In the genomic region with DNA sequence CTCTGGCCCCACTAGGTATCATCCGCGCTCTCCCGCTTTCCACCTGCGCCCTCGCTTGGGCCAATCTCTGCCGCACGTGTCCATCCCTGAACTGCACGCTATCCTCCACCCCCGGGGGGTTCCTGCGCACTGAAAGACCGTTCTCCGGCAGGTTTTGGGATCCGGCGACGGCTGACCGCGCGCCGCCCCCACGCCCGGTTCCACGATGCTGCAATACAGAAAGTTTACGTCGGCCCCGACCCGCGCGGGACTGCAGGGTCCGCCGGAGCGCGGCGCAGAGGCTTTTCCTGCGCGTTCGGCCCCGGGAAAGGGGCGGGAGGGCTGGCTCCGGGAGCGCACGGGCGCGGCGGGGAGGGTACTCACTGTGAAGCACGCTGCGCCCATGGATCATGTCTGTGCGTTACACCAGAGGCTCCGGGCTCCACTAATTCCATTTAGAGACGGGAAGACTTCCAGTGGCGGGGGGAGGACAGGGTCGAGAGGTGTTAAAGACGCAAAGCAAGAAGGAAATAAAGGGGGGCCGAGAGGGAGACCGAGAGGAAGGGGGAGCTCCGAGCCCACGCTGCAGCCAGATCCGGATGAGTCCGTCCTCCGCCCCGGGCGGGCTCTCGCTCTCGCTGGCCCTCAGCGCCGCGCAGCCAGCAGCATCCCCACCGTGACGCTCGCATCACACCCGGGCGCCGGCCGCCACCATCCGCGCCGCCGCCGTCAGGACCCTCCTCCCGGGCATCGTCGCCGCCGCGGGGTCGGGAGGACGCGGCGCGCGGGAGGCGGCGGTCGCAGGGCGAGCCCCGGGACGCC, we compare ENCODE assay signal across 10 cellular contexts. TPM values are rescaled to one million over a fixed set of nuclear protein-coding genes. Genes with fewer than 3 reads are reported as not detected.
A peak's percentile ranks its signal among the peaks of the same experiment; 100 is the strongest.
DNase-seq lines count a peak whose midpoint lies in the region; ATAC-seq and TF ChIP-seq lines count a peak whose summit lies in the region.
"Had no signal": no experiment of that assay in that cellular context is flagged by ENCODE, and none has a peak within 500 bp of the region (broad histone marks: within the 10 kb centered on the region; RNA-seq: fewer than 3 reads in every experiment).

No MANE protein-coding gene starts in this region.

- peaks cover 8 to 22% of the 10 kb centered on the region in 2 donors for H3K27me3 Mint-ChIP-seq in effector memory CD8-positive, alpha-beta T cell

- no peaks in the 10 kb centered on the region for H4K20me1 ChIP-seq in smooth muscle cell (ENCODE audit: low read depth)

- no peak overlapping the region for H3K9ac ChIP-seq in smooth muscle cell (ENCODE audit: low read depth)

- peaks cover 0 to 46% (median 19%) of the 10 kb centered on the region in 45 donors for H3K27me3 ChIP-seq in dorsolateral prefrontal cortex
- peaks cover 74% of the 10 kb centered on the region for H3K27me3 ChIP-seq in smooth muscle cell (ENCODE audit: low read depth)

- H2AFZ ChIP-seq in smooth muscle cell (ENCODE audit: low read depth) = peak overlapping the region; percentile 65

- H3K9me3 Mint-ChIP-seq in effector memory CD8-positive, alpha-beta T cell = peaks cover 9 to 10% of the 10 kb centered on the region in 2 donors

- no peaks in the 10 kb centered on the region for H3K9me3 ChIP-seq in smooth muscle cell (replicated peaks; ENCODE audit: low read depth)

- no peaks in the 10 kb centered on the region for H3K79me2 ChIP-seq in smooth muscle cell (ENCODE audit: low read depth)

- no peak overlapping the region for H3K27ac Mint-ChIP-seq in effector memory CD8-positive, alpha-beta T cell

- no peaks in the 10 kb centered on the region for H3K36me3 ChIP-seq in smooth muscle cell (ENCODE audit: low read depth)

- H3K4me3 Mint-ChIP-seq in effector memory CD8-positive, alpha-beta T cell = no peak overlapping the region

- peaks cover 5% of the 10 kb centered on the region for H3K36me3 Mint-ChIP-seq in effector memory CD8-positive, alpha-beta T cell (ENCODE audit: insufficient read depth)

- no peaks in the 10 kb centered on the region for H3F3A ChIP-seq in smooth muscle cell (ENCODE audit: low read depth)

- peak; percentile 44 for DNase-seq in NCI-H1105 (lab: John Stamatoyannopoulos, UW)
- peak in 3 of 10 donors; percentile 26 to 57 (median 46) for DNase-seq in dorsolateral prefrontal cortex
- no peak for DNase-seq in smooth muscle cell (lab: John Stamatoyannopoulos, UW; ENCODE audit: unreplicated experiment)
- no peak for DNase-seq in stimulated activated CD4-positive, alpha-beta T cell treated with anti-CD3 and anti-CD28 coated beads, Interleukin-2, amount 100 ng/mL, for 48 hours
- DNase-seq in activated CD4-positive, alpha-beta T cell treated with anti-CD3 and anti-CD28 coated beads, Interleukin-2, amount 50 U/mL, for 4 hours = no peak
- no peak for DNase-seq in effector memory CD8-positive, alpha-beta T cell

- H3K4me1 ChIP-seq in smooth muscle cell (ENCODE audit: low read depth) = peaks cover 12% of the 10 kb centered on the region

- H3K4me3 ChIP-seq in dorsolateral prefrontal cortex (peak overlapping the region; percentile 16 to 78 (median 62)), smooth muscle cell (peak overlapping the region; percentile 52)

- peaks cover 0 to 2% of the 10 kb centered on the region in 2 donors for H3K4me1 Mint-ChIP-seq in effector memory CD8-positive, alpha-beta T cell (ENCODE audit: low read depth in 2 of 2)

- TF ChIP-seq CTCF in dorsolateral prefrontal cortex (IDR thresholded peaks at IDR 0.05 in 54 of 56, conservative IDR thresholded peaks at IDR 0.05 in 2 of 56; ENCODE audit: low read depth in 1 of 56, partially characterized antibody in 56 of 56) (no peak), smooth muscle cell (IDR thresholded peaks at IDR 0.05; ENCODE audit: borderline replicate concordance, insufficient read depth, poor library complexity, severe bottlenecking) (no peak)

- WGBS in smooth muscle cell (ENCODE audit: low lambda C conversion rate) = 2% methylated on average over 88 of the region's 96 CpGs

- ATAC-seq in GM18505 (IDR thresholded peaks at IDR 0.05; ENCODE audit: unreplicated experiment) = peak; percentile 22
- no peak for ATAC-seq in effector memory CD8-positive, alpha-beta T cell (replicated peaks)
- ATAC-seq in GM19455 (IDR thresholded peaks at IDR 0.05; ENCODE audit: unreplicated experiment) = no peak

- peak overlapping the region; percentile 95 for H3K4me2 ChIP-seq in smooth muscle cell

- intact Hi-C loops in dorsolateral prefrontal cortex (cut with DNase I) = loop anchor here in 1 of 2 donors (10.0 kb wide), 1 partner anchor 978 kb away; no protein-coding TSS in a partner anchor

- no peak for TF ChIP-seq POLR2A in GM18505 (IDR thresholded peaks at IDR 0.05; ENCODE audit: borderline replicate concordance, extremely low read depth, insufficient read depth, insufficient read length)

- H3K27ac ChIP-seq in dorsolateral prefrontal cortex (peak overlapping the region in 57 of 59 donors; percentile 1 to 91 (median 78)), smooth muscle cell (ENCODE audit: low read depth) (no peak overlapping the region)
- H3K27ac ChIP-seq: HL-60 had no signal

RNA-seq across cellular contexts. Expression of a gene that starts 0.7 kb away (rescaled TPM):
- total RNA-seq in dorsolateral prefrontal cortex = 100 to 1,000 TPM in 50 of 120 experiments, 10 to 100 TPM in 70; 36.7 to 155 (median 95.3) TPM
- total RNA-seq in smooth muscle cell = 0.04 and 0.27 TPM in 2 replicates
- polyA plus RNA-seq in smooth muscle cell = 0.53 TPM in 1 of 2 replicates, not detected in the other
- total RNA-seq: pulmonary artery endothelial cell had no signal

Comparison
In these comparisons a context has a peak if more than half of its experiments do, and no peak if none do; other contexts are left out.
1. RNA of a gene that starts 0.7 kb away (total RNA-seq): 36.7 to 155 TPM in dorsolateral prefrontal cortex; 0.04 to 0.27 TPM in smooth muscle cell; every median in the first group is over 10 times any median in the second.